In genomic region chr13:112346173-112346898, GRCh38 we compare ENCODE assay signal across 1 cellular context.
TF ChIP-seq lines count a peak whose summit lies in the region.

No MANE protein-coding gene starts in this region.

TF ChIP-seq in HEK293, 187 proteins besides CTCF, POLR2A, EP300 and RAD21 (continued from another document):
- TF ChIP-seq REST (tag by site-specific recombination; IDR thresholded peaks at IDR 0.05): peak; percentile 20; the same call in 1 of the 2 replicates
- TF ChIP-seq ZNF76 (tag by site-specific recombination; IDR thresholded peaks at IDR 0.05; ENCODE audit: borderline replicate concordance, low read depth): peak; percentile 71; the same call in 1 of the 2 replicates
- TF ChIP-seq ZNF514 (tag by site-specific recombination; IDR thresholded peaks at IDR 0.05): no peak
- 0 out of 2 replicates have a peak, but pooled peaks have one; percentile 34 for TF ChIP-seq PBX3 (CRISPR knock-in tag; IDR thresholded peaks at IDR 0.05)
- TF ChIP-seq ZNF791 (tag by site-specific recombination; IDR thresholded peaks at IDR 0.05): no peak
